In the genomic region with DNA sequence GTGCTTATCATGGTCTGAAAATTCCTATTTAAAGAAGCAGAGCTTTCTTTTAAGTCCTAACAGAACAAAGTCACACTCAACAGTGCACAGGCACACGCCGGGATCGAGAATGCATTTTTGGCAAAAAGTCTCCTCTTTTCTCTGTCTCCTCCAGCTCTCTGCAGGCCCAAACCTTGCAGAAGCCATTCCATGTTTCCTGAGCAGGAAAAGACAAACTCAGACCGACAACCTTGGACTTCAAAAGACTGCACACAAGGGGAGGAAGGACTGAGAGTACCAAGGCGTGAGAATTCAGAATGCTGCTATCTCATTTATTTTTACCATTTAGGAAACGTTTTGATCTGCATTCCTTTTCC, we compare ENCODE assay signal across 8 cellular contexts.
A peak's percentile ranks its signal among the peaks of the same experiment; 100 is the strongest.
DNase-seq lines count a peak whose midpoint lies in the region; ATAC-seq and TF ChIP-seq lines count a peak whose summit lies in the region.

No MANE protein-coding gene starts in this region.

- no peaks in the 10 kb centered on the region for H3K36me3 Mint-ChIP-seq in T-helper 2 cell treated with Interferon-gamma antibody and Interleukin-4, amounts not matched to agents 5 μg/mL and 100 μg/mL, for 36 hours (ENCODE audit: low read depth)
- H3K36me3 Mint-ChIP-seq in activated naive CD8-positive, alpha-beta T cell treated with anti-CD3 and anti-CD28 coated beads, Interleukin-2, amount 10 ng/mL, durations not matched to agents 7 days and 5 days: peaks cover 2% of the 10 kb centered on the region

- TF ChIP-seq CTCF in kidney epithelial cell (IDR thresholded peaks at IDR 0.05; ENCODE audit: insufficient read depth, low read length, poor library complexity, severe bottlenecking) (no peak), testis (IDR thresholded peaks at IDR 0.05) (no peak)

- no peak for DNase-seq in T-helper 2 cell treated with Interferon-gamma antibody and Interleukin-4, amounts not matched to agents 5 μg/mL and 100 μg/mL, for 36 hours (ENCODE audit: low spot score)
- DNase-seq in T-helper 2 cell: no peak
- no peak for DNase-seq in activated naive CD8-positive, alpha-beta T cell treated with anti-CD3 and anti-CD28 coated beads, Interleukin-2, amount 10 ng/mL, durations not matched to agents 7 days and 5 days
- DNase-seq in kidney epithelial cell (ENCODE audit: low read depth): no peak
- no peak for DNase-seq in testis
- no peak for DNase-seq in GF-D8 (lab: John Stamatoyannopoulos, UW)
- no peak for DNase-seq in 8988T

- peaks cover 65% of the 10 kb centered on the region for H3K4me1 Mint-ChIP-seq in T-helper 2 cell treated with Interferon-gamma antibody and Interleukin-4, amounts not matched to agents 5 μg/mL and 100 μg/mL, for 36 hours (ENCODE audit: low read depth)
- peaks cover 37% of the 10 kb centered on the region for H3K4me1 Mint-ChIP-seq in activated naive CD8-positive, alpha-beta T cell treated with anti-CD3 and anti-CD28 coated beads, Interleukin-2, amount 10 ng/mL, durations not matched to agents 7 days and 5 days

- H3K36me3 ChIP-seq in kidney epithelial cell (ENCODE audit: control insufficient read depth, insufficient read depth, low read length): no peaks in the 10 kb centered on the region
- H3K36me3 ChIP-seq in testis (ENCODE audit: low read depth, missing control alignments): no peaks in the 10 kb centered on the region

- no peaks in the 10 kb centered on the region for H3K9me3 Mint-ChIP-seq in T-helper 2 cell treated with Interferon-gamma antibody and Interleukin-4, amounts not matched to agents 5 μg/mL and 100 μg/mL, for 36 hours
- no peaks in the 10 kb centered on the region for H3K9me3 Mint-ChIP-seq in activated naive CD8-positive, alpha-beta T cell treated with anti-CD3 and anti-CD28 coated beads, Interleukin-2, amount 10 ng/mL, durations not matched to agents 7 days and 5 days

- POLR2A ChIA-PET in activated naive CD8-positive, alpha-beta T cell treated with anti-CD3 and anti-CD28 coated beads, Interleukin-2, amount 10 ng/mL, durations not matched to agents 7 days and 5 days (lab: Charles Lee): interaction anchor here (0.6 to 4.1 kb wide), 12 partner anchors 16 to 930 kb away, joined by 3 to 49 read pairs (median 8); a partner anchor contains a TSS

- intact Hi-C loops in testis (cut with DNase I; ENCODE audit: low total_unique reads): loop anchor here (2.0 to 5.0 kb wide), 2 partner anchors 43 to 411 kb away; no protein-coding TSS in a partner anchor

- 0 to 1% methylated on average over 6 of the region's 6 CpGs for WGBS in testis, 2 donors

- peaks cover 40% of the 10 kb centered on the region for H3K4me1 ChIP-seq in testis

- H3K27ac Mint-ChIP-seq in T-helper 2 cell treated with Interferon-gamma antibody and Interleukin-4, amounts not matched to agents 5 μg/mL and 100 μg/mL, for 36 hours: peak overlapping the region; percentile 97
- peak overlapping the region; percentile 93 for H3K27ac Mint-ChIP-seq in activated naive CD8-positive, alpha-beta T cell treated with anti-CD3 and anti-CD28 coated beads, Interleukin-2, amount 10 ng/mL, durations not matched to agents 7 days and 5 days

- no peaks in the 10 kb centered on the region for H3K27me3 Mint-ChIP-seq in T-helper 2 cell treated with Interferon-gamma antibody and Interleukin-4, amounts not matched to agents 5 μg/mL and 100 μg/mL, for 36 hours (ENCODE audit: low read depth)
- H3K27me3 Mint-ChIP-seq in activated naive CD8-positive, alpha-beta T cell treated with anti-CD3 and anti-CD28 coated beads, Interleukin-2, amount 10 ng/mL, durations not matched to agents 7 days and 5 days: no peaks in the 10 kb centered on the region

- no peaks in the 10 kb centered on the region for H3K27me3 ChIP-seq in kidney epithelial cell (ENCODE audit: control insufficient read depth, insufficient read depth, low read length)
- H3K27me3 ChIP-seq in testis: no peaks in the 10 kb centered on the region

- no peaks in the 10 kb centered on the region for H3K9me3 ChIP-seq in testis

- H3K4me3 ChIP-seq in kidney epithelial cell (ENCODE audit: low read depth, low read length) (peak overlapping the region; percentile 46), testis (peak overlapping the region; percentile 60 to 64)

- peak overlapping the region; percentile 97 to 99 for H3K27ac ChIP-seq in testis

- TF ChIP-seq POLR2A in testis (IDR thresholded peaks at IDR 0.05): no peak

- peak overlapping the region; percentile 80 for H3K4me3 Mint-ChIP-seq in T-helper 2 cell treated with Interferon-gamma antibody and Interleukin-4, amounts not matched to agents 5 μg/mL and 100 μg/mL, for 36 hours
- peak overlapping the region; percentile 88 for H3K4me3 Mint-ChIP-seq in activated naive CD8-positive, alpha-beta T cell treated with anti-CD3 and anti-CD28 coated beads, Interleukin-2, amount 10 ng/mL, durations not matched to agents 7 days and 5 days

- no peak for ATAC-seq in activated naive CD8-positive, alpha-beta T cell treated with anti-CD3 and anti-CD28 coated beads, Interleukin-2, amount 10 ng/mL, durations not matched to agents 7 days and 5 days (ENCODE audit: low read depth)
- ATAC-seq in esophagus mucosa: no peak
